8 cellular contexts compared by ENCODE assay signal in the genomic region with DNA sequence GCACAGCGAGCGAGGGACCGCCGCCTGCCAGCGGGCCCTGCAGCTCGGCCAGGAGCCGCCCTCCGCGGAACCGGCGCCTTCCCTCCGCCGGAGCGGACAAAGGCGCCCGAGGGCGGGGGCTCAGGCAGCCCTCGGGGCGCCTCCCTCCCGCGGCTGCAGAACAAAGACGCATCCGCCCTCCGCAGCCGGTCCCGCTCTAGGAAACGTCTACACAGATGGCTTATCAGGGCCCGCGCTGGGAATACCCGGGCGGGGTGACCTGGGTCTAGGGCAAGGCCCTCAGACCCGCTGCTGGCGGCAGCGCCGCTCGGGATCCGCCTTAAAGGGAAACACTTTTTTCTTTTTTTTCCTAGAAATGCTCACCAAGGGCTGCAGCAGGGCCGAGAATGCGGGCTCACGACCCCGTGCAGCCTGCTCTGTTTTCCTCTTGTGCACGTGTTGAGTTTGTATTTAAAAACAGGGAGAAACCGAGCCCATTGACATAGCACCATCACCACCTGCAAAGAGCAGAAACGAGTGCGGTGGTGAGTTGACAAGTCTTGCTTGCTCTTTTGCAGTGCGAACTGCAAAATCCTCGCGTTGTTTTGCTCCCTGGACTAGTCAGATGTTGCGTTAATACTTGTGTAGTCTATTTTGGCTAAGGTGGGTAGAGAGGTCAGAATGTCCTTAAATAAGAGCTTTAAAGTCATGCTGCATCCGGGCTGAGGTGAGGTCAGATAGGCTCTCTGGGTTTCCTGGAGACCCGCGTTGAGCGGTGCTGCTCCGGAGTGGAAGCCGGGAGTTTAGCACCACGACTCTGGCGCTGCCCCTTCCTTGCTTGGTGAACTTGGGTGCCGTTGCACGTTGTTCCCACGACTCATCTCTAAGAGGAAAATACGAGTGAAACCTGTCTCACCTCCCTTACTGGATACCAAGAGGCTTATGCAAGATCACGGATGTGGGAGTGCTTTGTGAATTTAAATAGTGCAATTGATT. TPM values are rescaled to one million over a fixed set of nuclear protein-coding genes. Genes with fewer than 3 reads are reported as not detected.
DNase-seq lines count a peak whose midpoint lies in the region; ATAC-seq and TF ChIP-seq lines count a peak whose summit lies in the region.

No MANE protein-coding gene starts in this region.

- H3K4me3 Mint-ChIP-seq in activated B cell treated with CpG ODN at 0.5 μM for 24 hours: peak overlapping the region; percentile 91

- no peaks in the 10 kb centered on the region for H3K36me3 Mint-ChIP-seq in activated B cell treated with CpG ODN at 0.5 μM for 24 hours (ENCODE audit: low read depth)

- CTCF ChIA-PET in activated B cell treated with CpG ODN at 0.5 μM for 24 hours (lab: Charles Lee): interaction anchor here (0.8 to 1.2 kb wide), 3 partner anchors 227 to 493 kb away, joined by 3 to 4 read pairs (median 3); no protein-coding TSS in a partner anchor

- H3K9me3 Mint-ChIP-seq in activated B cell treated with CpG ODN at 0.5 μM for 24 hours: no peaks in the 10 kb centered on the region

- DNase-seq in NCI-H1930 (lab: John Stamatoyannopoulos, UW) (peak; percentile 24 to 26), activated B cell treated with CpG ODN at 0.5 μM for 24 hours (peak; percentile 56), cerebellum (ENCODE audit: low spot score) (peak; percentile 45), GF-D8 (lab: John Stamatoyannopoulos, UW) (no peak)
- peak; percentile 44 for DNase-seq in stimulated activated CD4-positive, alpha-beta T cell treated with anti-CD3 and anti-CD28 coated beads, Interleukin-1b, Interleukin-23, amount 100 ng/mL, for 48 hours

- H3K27ac ChIP-seq in layer of hippocampus (ENCODE audit: low read depth, low read length): peak overlapping the region; percentile 83

- H3K27me3 Mint-ChIP-seq in activated B cell treated with CpG ODN at 0.5 μM for 24 hours: peaks cover 35% of the 10 kb centered on the region

- H3K27me3 ChIP-seq in layer of hippocampus (ENCODE audit: control insufficient read depth, insufficient read depth, low read length): no peaks in the 10 kb centered on the region

- POLR2A ChIA-PET in activated B cell treated with CpG ODN at 0.5 μM for 24 hours (lab: Charles Lee): interaction anchor here (0.6 to 2.5 kb wide), 15 partner anchors 15 to 1325 kb away, joined by 3 to 67 read pairs (median 4); a partner anchor contains a TSS

- no peak for TF ChIP-seq CTCF in activated B cell treated with CpG ODN at 0.5 μM for 24 hours (IDR thresholded peaks at IDR 0.05)

- ATAC-seq in GM18511 (IDR thresholded peaks at IDR 0.05; ENCODE audit: unreplicated experiment) (peak; percentile 28), HG02870 (IDR thresholded peaks at IDR 0.05; ENCODE audit: unreplicated experiment) (peak; percentile 24), activated B cell treated with CpG ODN at 0.5 μM for 24 hours (ENCODE audit: low read depth) (peak; percentile 11)

- H3K4me1 Mint-ChIP-seq in activated B cell treated with CpG ODN at 0.5 μM for 24 hours: peaks cover 22% of the 10 kb centered on the region

- intact Hi-C loops in activated B cell treated with CpG ODN at 0.5 μM for 24 hours (cut with micrococcal nuclease): loop anchor here (1.0 to 10.0 kb wide), 13 partner anchors 10 to 419 kb away; a partner anchor contains a TSS

- H3K27ac Mint-ChIP-seq in activated B cell treated with CpG ODN at 0.5 μM for 24 hours: peak overlapping the region; percentile 91

RNA-seq across cellular contexts. Expression of a gene that starts 1.1 kb away (rescaled TPM):
- 13.9 and 14.4 TPM in 2 replicates for total RNA-seq in activated B cell treated with CpG ODN at 0.5 μM for 24 hours
- total RNA-seq in cerebellum: 16.2 TPM

RNA-seq across cellular contexts. Expression of a gene that starts 41.7 kb away (rescaled TPM):
- total RNA-seq in activated B cell treated with CpG ODN at 0.5 μM for 24 hours (1.8 and 2.3 TPM in 2 replicates), cerebellum (3.5 TPM)
